In the genomic region with DNA sequence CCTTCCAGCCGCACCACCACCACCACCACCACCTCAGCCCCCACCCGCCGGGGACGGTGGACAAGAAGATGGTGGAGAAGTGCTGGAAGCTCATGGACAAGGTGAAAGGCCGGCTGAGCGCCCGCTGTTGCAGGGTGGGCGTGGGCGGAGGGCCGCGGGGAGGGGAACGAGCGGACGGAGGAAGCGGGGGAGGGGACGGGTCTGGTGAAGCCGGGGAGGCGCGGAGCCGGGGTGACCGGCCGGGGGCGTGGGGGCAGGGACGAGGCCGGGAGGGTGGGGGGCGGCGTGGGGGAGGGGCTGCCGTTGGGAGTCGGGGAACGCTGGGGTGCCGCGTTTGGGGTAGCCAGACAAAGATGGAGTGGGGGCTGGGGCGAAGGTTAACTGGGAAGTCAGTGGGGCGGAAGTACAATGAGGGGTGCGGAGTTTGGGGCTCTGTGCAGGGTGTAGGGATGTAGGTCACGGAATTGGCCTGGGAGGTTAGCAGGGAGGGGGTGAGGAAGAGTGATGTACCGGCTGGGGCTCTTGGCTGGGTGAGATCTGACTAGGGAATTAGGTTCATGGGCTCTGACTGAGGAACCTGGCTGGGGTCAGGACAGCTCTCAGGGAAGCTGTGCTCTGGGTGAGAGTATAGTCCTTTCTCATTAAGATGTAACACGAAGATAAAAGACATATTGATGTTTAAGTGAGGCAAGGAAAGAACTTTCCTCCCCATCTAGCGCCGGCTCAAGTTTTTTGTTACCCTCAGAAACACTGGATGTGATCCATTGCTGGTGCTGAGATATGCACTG, we compare ENCODE assay signal across 9 cellular contexts. TPM values are rescaled to one million over a fixed set of nuclear protein-coding genes. Genes with fewer than 3 reads are reported as not detected.
DNase-seq lines count a peak whose midpoint lies in the region; ATAC-seq and TF ChIP-seq lines count a peak whose summit lies in the region.
"Had no signal": no experiment of that assay in that cellular context is flagged by ENCODE, and none has a peak within 500 bp of the region (broad histone marks: within the 10 kb centered on the region; RNA-seq: fewer than 3 reads in every experiment).

No MANE protein-coding gene starts in this region.

- CTCF ChIA-PET in OCI-LY7 (lab: Charles Lee; ENCODE audit: unreplicated experiment) = interaction anchor here (0.5 to 1.5 kb wide), 4 partner anchors 38 to 167 kb away, joined by 3 to 24 read pairs (median 6); no protein-coding TSS in a partner anchor

- no peaks in the 10 kb centered on the region for H3K9me3 ChIP-seq in OCI-LY7 (ENCODE audit: low read length)
- H3K9me3 ChIP-seq in parathyroid adenoma (ENCODE audit: control insufficient read depth, low read length) = no peaks in the 10 kb centered on the region
- no peaks in the 10 kb centered on the region for H3K9me3 ChIP-seq in tibial artery

- no peaks in the 10 kb centered on the region; the same call in 1 of the 2 replicates for H4K20me1 ChIP-seq in OCI-LY7 (ENCODE audit: insufficient read depth, low read length)

- no peaks in the 10 kb centered on the region for H3K9me2 ChIP-seq in OCI-LY7 (ENCODE audit: insufficient read depth, low read length)

- intact Hi-C loops in OCI-LY7 (cut with micrococcal nuclease; ENCODE audit: unreplicated experiment) (loop anchor here (1.0 kb wide), 2 partner anchors 38 to 78 kb away; no protein-coding TSS in a partner anchor), Right ventricle myocardium inferior (cut with DNase I) (no loop called here), tibial artery (cut with DNase I; ENCODE audit: low total_unique reads) (loop anchor here (5.0 to 10.0 kb wide), 2 partner anchors 78 to 121 kb away; no protein-coding TSS in a partner anchor)

- H3K4me3 ChIP-seq in GM12864 (ENCODE audit: low read depth, low read length) (peak overlapping the region; percentile 81), OCI-LY7 (ENCODE audit: low read depth, low read length, poor library complexity, severe bottlenecking) (peak overlapping the region; percentile 100), parathyroid adenoma (ENCODE audit: low read depth, low read length) (peak overlapping the region; percentile 71), tibial artery (peak overlapping the region; percentile 98 to 99)

- no peak for TF ChIP-seq CTCF in GM12864 (IDR thresholded peaks at IDR 0.05; ENCODE audit: low read depth, low read length, missing control alignments)
- no peak for TF ChIP-seq CTCF in OCI-LY7 (conservative IDR thresholded peaks at IDR 0.05; ENCODE audit: low read length)
- no peak for TF ChIP-seq CTCF in parathyroid adenoma (IDR thresholded peaks at IDR 0.05)
- TF ChIP-seq CTCF in tibial artery (IDR thresholded peaks at IDR 0.05) = no peak

- H3K79me2 ChIP-seq in OCI-LY7 (ENCODE audit: insufficient read depth, low read depth, low read length) = peaks cover 49% of the 10 kb centered on the region
- H3K79me2 ChIP-seq in parathyroid adenoma = peaks cover 2% of the 10 kb centered on the region

- H3K36me3 ChIP-seq in OCI-LY7 (ENCODE audit: insufficient read depth, low read length) = peaks cover 10% of the 10 kb centered on the region
- no peaks in the 10 kb centered on the region for H3K36me3 ChIP-seq in parathyroid adenoma (ENCODE audit: control insufficient read depth, insufficient read depth, low read length)
- H3K36me3 ChIP-seq in tibial artery = no peaks in the 10 kb centered on the region

- H3K27ac ChIP-seq in OCI-LY7 (ENCODE audit: low read depth, low read length, poor library complexity, severe bottlenecking) (peak overlapping the region; percentile 78), parathyroid adenoma (peak overlapping the region; percentile 86), tibial artery (peak overlapping the region; percentile 96 to 98)

- ATAC-seq in HG02623 (IDR thresholded peaks at IDR 0.05; ENCODE audit: unreplicated experiment) (peak; percentile 12), Right ventricle myocardium inferior (peak; percentile 27), GM21367 (IDR thresholded peaks at IDR 0.05; ENCODE audit: unreplicated experiment) (no peak)

- no peaks in the 10 kb centered on the region for H3K27me3 ChIP-seq in parathyroid adenoma (ENCODE audit: control insufficient read depth, insufficient read depth, low read length)
- no peaks in the 10 kb centered on the region for H3K27me3 ChIP-seq in tibial artery

- H3K9ac ChIP-seq in parathyroid adenoma = peak overlapping the region; percentile 37

- peak overlapping the region; percentile 97 for H2AFZ ChIP-seq in OCI-LY7 (ENCODE audit: low read length)
- H2AFZ ChIP-seq in parathyroid adenoma = peak overlapping the region; percentile 87

- H3K4me2 ChIP-seq in OCI-LY7 (ENCODE audit: low read length) (peak overlapping the region; percentile 83), parathyroid adenoma (ENCODE audit: low read length) (peak overlapping the region; percentile 75)

- DNase-seq in GM12864 (ENCODE audit: low read depth) = no peak
- DNase-seq in OCI-LY7 (ENCODE audit: low spot score) = peak; percentile 54
- peak; percentile 59 for DNase-seq in activated naive CD4-positive, alpha-beta T cell treated with Interleukin-2 at 50 U/mL for 16 hours
- peak; percentile 81 for DNase-seq in Right ventricle myocardium inferior (ENCODE audit: missing footprints)
- peak in 1 of 2 donors; percentile 35 for DNase-seq in tibial artery

- peaks cover 35% of the 10 kb centered on the region for H3K4me1 ChIP-seq in OCI-LY7 (ENCODE audit: insufficient read depth, low read length, poor library complexity, severe bottlenecking)
- no peaks in the 10 kb centered on the region for H3K4me1 ChIP-seq in parathyroid adenoma
- H3K4me1 ChIP-seq in tibial artery = peaks cover 0 to 36% (median 12%) of the 10 kb centered on the region in 4 donors

- POLR2A ChIA-PET in OCI-LY7 (lab: Charles Lee) = interaction anchor here (0.6 to 1.7 kb wide), 17 partner anchors 8 to 107 kb away, joined by 3 to 18 read pairs (median 4); partner anchors contain the start of gene HINFP

- no TSS peak for BruUV-seq in OCI-LY7 (replicated peaks; lab: Mats Ljungman, UMichigan)

RNA-seq across cellular contexts. Expression of gene CBL, which starts 0.6 kb away (rescaled TPM):
- total RNA-seq in OCI-LY7 (2014; rRNA removed; shearing (Covaris generic)) = 19.1 and 19.2 TPM in 2 replicates
- total RNA-seq in OCI-LY7 (2022) (58.9 and 59.1 TPM in 2 replicates), Right ventricle myocardium inferior (7.1 TPM)

RNA-seq across cellular contexts. Expression of gene NHERF4, which starts 21.4 kb away (rescaled TPM):
- total RNA-seq in OCI-LY7 (2014; rRNA removed; shearing (Covaris generic)) = not detected in 2 replicates
- total RNA-seq in OCI-LY7 (2022) (not detected in 2 replicates), Right ventricle myocardium inferior (not detected)
- total RNA-seq: glomerular endothelial cell had no signal

RNA-seq across cellular contexts. Expression of gene NLRX1, which starts 38.2 kb away (rescaled TPM):
- 2.1 and 2.8 TPM in 2 replicates for total RNA-seq in OCI-LY7 (2014; rRNA removed; shearing (Covaris generic))
- total RNA-seq in OCI-LY7 (2022) (8.8 and 10.6 TPM in 2 replicates), Right ventricle myocardium inferior (32.4 TPM)

RNA-seq across cellular contexts. Expression of gene ABCG4, which starts 57.9 kb away (rescaled TPM):
- total RNA-seq in OCI-LY7 (2014; rRNA removed; shearing (Covaris generic)) = not detected in 2 replicates
- not detected in 2 replicates for total RNA-seq in OCI-LY7 (2022)
- total RNA-seq in Right ventricle myocardium inferior = 1.3 TPM
